ENCODE assay signal across 1 cellular context in the genomic region with DNA sequence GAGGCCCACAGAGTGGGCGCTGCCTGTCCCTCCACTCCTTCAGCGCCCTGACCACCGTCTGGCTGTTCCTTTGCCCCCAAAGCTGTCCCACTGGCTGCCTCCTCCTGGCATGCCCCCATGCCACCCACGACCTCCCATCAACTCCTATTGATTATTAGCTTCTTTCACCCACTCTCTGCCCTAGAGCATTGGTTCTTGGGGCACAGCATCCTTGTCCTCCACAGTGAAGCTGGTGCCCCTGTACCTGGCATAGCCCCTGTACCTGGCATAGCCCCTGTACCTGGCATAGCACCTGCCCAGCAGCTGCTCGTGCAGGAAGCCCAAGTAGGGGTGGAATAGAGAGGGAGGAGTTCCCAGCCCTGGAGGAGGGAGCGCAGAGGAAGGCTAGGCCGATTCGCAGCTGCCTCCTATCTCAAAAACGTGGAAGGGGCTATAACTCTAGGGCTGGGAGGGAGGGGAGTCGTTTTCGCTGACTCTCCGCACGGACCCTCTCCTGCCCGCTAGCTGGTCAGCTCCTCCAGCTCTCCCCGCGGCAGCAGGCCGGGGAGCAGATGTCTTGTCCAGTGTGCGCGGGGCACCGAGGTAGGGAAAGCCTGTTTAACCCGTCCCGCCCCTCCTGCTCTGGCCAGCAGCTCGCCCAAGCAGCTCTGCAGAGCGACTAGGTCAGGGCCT.
TF ChIP-seq lines count a peak whose summit lies in the region.

No MANE protein-coding gene starts in this region.

TF ChIP-seq in H1, 55 proteins besides CTCF, POLR2A, EP300 and RAD21:
- TF ChIP-seq, protein P1, sequence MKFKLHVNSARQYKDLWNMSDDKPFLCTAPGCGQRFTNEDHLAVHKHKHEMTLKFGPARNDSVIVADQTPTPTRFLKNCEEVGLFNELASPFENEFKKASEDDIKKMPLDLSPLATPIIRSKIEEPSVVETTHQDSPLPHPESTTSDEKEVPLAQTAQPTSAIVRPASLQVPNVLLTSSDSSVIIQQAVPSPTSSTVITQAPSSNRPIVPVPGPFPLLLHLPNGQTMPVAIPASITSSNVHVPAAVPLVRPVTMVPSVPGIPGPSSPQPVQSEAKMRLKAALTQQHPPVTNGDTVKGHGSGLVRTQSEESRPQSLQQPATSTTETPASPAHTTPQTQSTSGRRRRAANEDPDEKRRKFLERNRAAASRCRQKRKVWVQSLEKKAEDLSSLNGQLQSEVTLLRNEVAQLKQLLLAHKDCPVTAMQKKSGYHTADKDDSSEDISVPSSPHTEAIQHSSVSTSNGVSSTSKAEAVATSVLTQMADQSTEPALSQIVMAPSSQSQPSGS (IDR thresholded peaks at IDR 0.05; ENCODE audit: low read length) = no peak
- no peak for TF ChIP-seq SIRT6 (IDR thresholded peaks at IDR 0.05; ENCODE audit: low read length)
- no peak for TF ChIP-seq MAFK (IDR thresholded peaks at IDR 0.05; ENCODE audit: low read depth, low read length)
- no peak for TF ChIP-seq SP2 (IDR thresholded peaks at IDR 0.05; ENCODE audit: low read length)
- no peak for TF ChIP-seq BACH1 (IDR thresholded peaks at IDR 0.05; ENCODE audit: low read length)
- TF ChIP-seq TAF1 (IDR thresholded peaks at IDR 0.05; ENCODE audit: low read depth, low read length) = 0 out of 2 replicates have a peak, but pooled peaks have one; percentile 6
TF ChIP-seq in H1: peak in this region for 1.
